Comparison of ENCODE assay signal across 12 cellular contexts in genomic region chr16:8848939-8849391, GRCh38. TPM values are rescaled to one million over a fixed set of nuclear protein-coding genes. Genes with fewer than 3 reads are reported as not detected.
DNase-seq lines count a peak whose midpoint lies in the region; ATAC-seq lines count a peak whose summit lies in the region.
"Had no signal": no experiment of that assay in that cellular context is flagged by ENCODE, and none has a peak within 500 bp of the region (broad histone marks: within the 10 kb centered on the region; RNA-seq: fewer than 3 reads in every experiment).

No MANE protein-coding gene starts in this region.

- no peak for ATAC-seq in HG03571 (IDR thresholded peaks at IDR 0.05; ENCODE audit: unreplicated experiment)

- peaks cover 24% of the 10 kb centered on the region for H3K36me3 ChIP-seq in H7 (replicated peaks; ENCODE audit: control insufficient read depth, insufficient read depth, low read length)

- H3K4me3 ChIP-seq in H7 (ENCODE audit: insufficient read depth, low read depth, low read length): no peak overlapping the region
- H3K4me3 ChIP-seq: psoas muscle had no signal

- peak; percentile 59 for DNase-seq in AG08396 (ENCODE audit: low spot score)
- peak; percentile 49 for DNase-seq in H7
- peak; percentile 28 for DNase-seq in astrocyte of the hippocampus (ENCODE audit: low read depth, low spot score)
- peak; percentile 47 to 52 for DNase-seq in lung microvascular endothelial cell (ENCODE audit: low read depth in 2 of 2)
- DNase-seq in foreskin melanocyte: no peak
- DNase-seq in NCI-H2029 (lab: John Stamatoyannopoulos, UW): no peak
- DNase-seq in activated CD4-positive, alpha-beta T cell treated with anti-CD3 and anti-CD28 coated beads for 1 hour: no peak
- DNase-seq: anterior cingulate cortex; NCI-H446; stimulated activated naive CD4-positive, alpha-beta T cell treated with Interleukin-2 at 50 U/mL for 16 hours had no signal

- no peaks in the 10 kb centered on the region for H3K27me3 ChIP-seq in H7 (ENCODE audit: control insufficient read depth, insufficient read depth, low read length)

RNA-seq across cellular contexts. Expression of gene CARHSP1, which starts 19.8 kb away (rescaled TPM):
- 324 and 345 TPM in 2 replicates for total RNA-seq in H7 (2014; rRNA removed; shearing (Covaris generic))
- total RNA-seq in lung microvascular endothelial cell: 141 and 222 TPM in 2 replicates

RNA-seq across cellular contexts. Expression of gene LITAFD, which starts 33.2 kb away (rescaled TPM):
- total RNA-seq in H7 (2014; rRNA removed; shearing (Covaris generic)): not detected in 2 replicates
- not detected in 2 replicates for total RNA-seq in lung microvascular endothelial cell
- total RNA-seq: psoas muscle had no signal

RNA-seq across cellular contexts. Expression of gene PMM2, which starts 51.3 kb away (rescaled TPM):
- total RNA-seq in H7 (2014; rRNA removed; shearing (Covaris generic)): 36.5 and 49.1 TPM in 2 replicates
- 13.5 and 16.5 TPM in 2 replicates for total RNA-seq in lung microvascular endothelial cell

RNA-seq across cellular contexts. Expression of gene TMEM186, which starts 51.5 kb away (rescaled TPM):
- total RNA-seq in H7 (2014; rRNA removed; shearing (Covaris generic)): 8.2 and 12.1 TPM in 2 replicates
- total RNA-seq in lung microvascular endothelial cell: 4.1 and 4.8 TPM in 2 replicates

Comparison
In these comparisons a context has a peak if more than half of its experiments do, and no peak if none do; other contexts are left out.
1. DNase-seq: peak in AG08396 (single experiment), H7 (single experiment), astrocyte of the hippocampus (single experiment) and lung microvascular endothelial cell (2 of 2); none in foreskin melanocyte (single experiment), NCI-H2029 (single experiment) and activated CD4-positive, alpha-beta T cell treated with anti-CD3 and anti-CD28 coated beads for 1 hour (single experiment).